Comparison of ENCODE assay signal across 16 cellular contexts in the genomic region with DNA sequence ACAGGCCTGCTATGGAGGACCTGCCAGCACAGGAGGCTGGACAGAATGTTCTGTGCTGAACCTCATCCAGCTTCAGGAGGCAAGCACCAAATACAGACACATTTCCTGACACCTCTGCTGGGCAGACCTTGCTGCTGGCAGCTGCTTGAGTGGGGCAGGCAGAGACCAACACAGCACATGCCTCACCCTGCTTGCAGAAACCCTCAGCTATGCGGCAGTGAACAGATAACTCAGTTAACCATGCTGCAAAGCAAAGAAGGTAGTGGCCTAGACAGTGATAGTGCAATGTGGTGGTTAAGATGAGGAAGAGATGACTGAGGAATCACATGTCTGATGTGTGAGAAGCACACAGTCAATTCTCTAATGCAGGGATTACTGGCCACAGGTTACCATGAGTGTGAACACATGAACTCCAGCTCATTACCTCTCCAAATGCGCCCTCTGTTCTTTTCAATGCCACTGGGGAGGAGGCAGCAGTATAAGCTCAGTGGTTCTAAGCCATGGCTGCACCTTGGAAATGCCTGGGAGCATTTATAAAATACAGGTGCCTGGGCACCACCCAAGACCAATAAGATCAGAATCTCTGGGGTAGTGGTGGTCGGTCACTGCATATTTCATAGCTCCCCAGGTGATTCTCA.
DNase-seq lines count a peak whose midpoint lies in the region; ATAC-seq and TF ChIP-seq lines count a peak whose summit lies in the region.
"Had no signal": no experiment of that assay in that cellular context is flagged by ENCODE, and none has a peak within 500 bp of the region (broad histone marks: within the 10 kb centered on the region; RNA-seq: fewer than 3 reads in every experiment).

No MANE protein-coding gene starts in this region.

- H3K9me3 ChIP-seq in RWPE2 (ENCODE audit: severe bottlenecking): no peaks in the 10 kb centered on the region
- no peaks in the 10 kb centered on the region for H3K9me3 ChIP-seq in right atrium auricular region
- H3K9me3 ChIP-seq: BE2C, SJSA1 had no signal

- no peaks in the 10 kb centered on the region for H3K4me1 ChIP-seq in RWPE2 (ENCODE audit: insufficient read depth, poor library complexity, severe bottlenecking)
- peaks cover 0 to 12% of the 10 kb centered on the region in 2 donors for H3K4me1 ChIP-seq in right atrium auricular region
- H3K4me1 ChIP-seq: BE2C had no signal

- intact Hi-C loops in dorsolateral prefrontal cortex (cut with DNase I): no loop called here

- H3K27me3 Mint-ChIP-seq in progenitor cell of endocrine pancreas: peaks cover 25% of the 10 kb centered on the region

- no peak overlapping the region for H3K4me3 Mint-ChIP-seq in progenitor cell of endocrine pancreas (ENCODE audit: low read depth)
- H3K4me3 Mint-ChIP-seq: CD8-positive, alpha-beta T cell had no signal

- H3K4me1 Mint-ChIP-seq in progenitor cell of endocrine pancreas (ENCODE audit: low read depth): no peaks in the 10 kb centered on the region

- ATAC-seq in RWPE2 (ENCODE audit: low read depth) (peak; percentile 17; the same call in 1 of the 3 replicates), esophagus mucosa (no peak)
- ATAC-seq: CD8-positive, alpha-beta T cell had no signal

- H3K36me3 Mint-ChIP-seq in progenitor cell of endocrine pancreas (ENCODE audit: insufficient read depth): no peaks in the 10 kb centered on the region
- H3K36me3 Mint-ChIP-seq: CD8-positive, alpha-beta T cell had no signal

- H3K27me3 ChIP-seq in RWPE2 (ENCODE audit: insufficient read depth, poor library complexity, severe bottlenecking): no peaks in the 10 kb centered on the region
- peaks cover 0 to 4% (median 0%) of the 10 kb centered on the region in 45 donors for H3K27me3 ChIP-seq in dorsolateral prefrontal cortex
- H3K27me3 ChIP-seq in right atrium auricular region: no peaks in the 10 kb centered on the region
- H3K27me3 ChIP-seq: BE2C, SJSA1 had no signal

- DNase-seq in RWPE2 (ENCODE audit: low spot score) (no peak), dorsolateral prefrontal cortex (peak in 9 of 10 donors; percentile 9 to 80 (median 62)), right atrium auricular region (ENCODE audit: low spot score) (peak; percentile 64), superior temporal gyrus (ENCODE audit: extremely low spot score) (peak; percentile 40), progenitor cell of endocrine pancreas (ENCODE audit: low spot score, unreplicated experiment) (no peak), NK-92 (lab: John Stamatoyannopoulos, UW; ENCODE audit: unreplicated experiment) (no peak)
- DNase-seq: BE2C; CD8-positive, alpha-beta T cell; DMS 273 treated with DMSO at 0.1 percent for 48 hours; KBM-7; NCI-H1048; NCI-H2107; NCI-H345; NCI-H69 had no signal

- H3K9me3 Mint-ChIP-seq in progenitor cell of endocrine pancreas (ENCODE audit: low read depth): no peaks in the 10 kb centered on the region
- H3K9me3 Mint-ChIP-seq: CD8-positive, alpha-beta T cell had no signal

- H3K27ac ChIP-seq in RWPE2 (ENCODE audit: poor library complexity, severe bottlenecking) (no peak overlapping the region), dorsolateral prefrontal cortex (peak overlapping the region in 28 of 59 donors; percentile 1 to 69 (median 42)), right atrium auricular region (peak overlapping the region; percentile 64 to 90)
- H3K27ac ChIP-seq: SJSA1 had no signal

- no peaks in the 10 kb centered on the region for H3K36me3 ChIP-seq in RWPE2 (ENCODE audit: low read depth)
- H3K36me3 ChIP-seq in right atrium auricular region: no peaks in the 10 kb centered on the region
- H3K36me3 ChIP-seq: BE2C, SJSA1 had no signal

- no peak overlapping the region for H3K4me3 ChIP-seq in RWPE2 (ENCODE audit: severe bottlenecking)
- H3K4me3 ChIP-seq in dorsolateral prefrontal cortex: no peak overlapping the region
- H3K4me3 ChIP-seq in right atrium auricular region: no peak overlapping the region
- H3K4me3 ChIP-seq: SJSA1 had no signal

- H3K27ac Mint-ChIP-seq in progenitor cell of endocrine pancreas: no peak overlapping the region
- H3K27ac Mint-ChIP-seq: CD8-positive, alpha-beta T cell had no signal

- TF ChIP-seq CTCF in RWPE2 (IDR thresholded peaks at IDR 0.05; ENCODE audit: poor library complexity, severe bottlenecking) (no peak), dorsolateral prefrontal cortex (IDR thresholded peaks at IDR 0.05 in 54 of 56, conservative IDR thresholded peaks at IDR 0.05 in 2 of 56; ENCODE audit: low read depth in 1 of 56, partially characterized antibody in 56 of 56) (no peak), right atrium auricular region (IDR thresholded peaks at IDR 0.05) (no peak), progenitor cell of endocrine pancreas (IDR thresholded peaks at IDR 0.05; ENCODE audit: unreplicated experiment) (no peak)

Comparison
In these comparisons a context has a peak if more than half of its experiments do, and no peak if none do; other contexts are left out.
1. DNase-seq: peak in dorsolateral prefrontal cortex (9 of 10), right atrium auricular region (single experiment) and superior temporal gyrus (single experiment); none in RWPE2 (single experiment), progenitor cell of endocrine pancreas (single experiment) and NK-92 (single experiment).